In the genomic region with DNA sequence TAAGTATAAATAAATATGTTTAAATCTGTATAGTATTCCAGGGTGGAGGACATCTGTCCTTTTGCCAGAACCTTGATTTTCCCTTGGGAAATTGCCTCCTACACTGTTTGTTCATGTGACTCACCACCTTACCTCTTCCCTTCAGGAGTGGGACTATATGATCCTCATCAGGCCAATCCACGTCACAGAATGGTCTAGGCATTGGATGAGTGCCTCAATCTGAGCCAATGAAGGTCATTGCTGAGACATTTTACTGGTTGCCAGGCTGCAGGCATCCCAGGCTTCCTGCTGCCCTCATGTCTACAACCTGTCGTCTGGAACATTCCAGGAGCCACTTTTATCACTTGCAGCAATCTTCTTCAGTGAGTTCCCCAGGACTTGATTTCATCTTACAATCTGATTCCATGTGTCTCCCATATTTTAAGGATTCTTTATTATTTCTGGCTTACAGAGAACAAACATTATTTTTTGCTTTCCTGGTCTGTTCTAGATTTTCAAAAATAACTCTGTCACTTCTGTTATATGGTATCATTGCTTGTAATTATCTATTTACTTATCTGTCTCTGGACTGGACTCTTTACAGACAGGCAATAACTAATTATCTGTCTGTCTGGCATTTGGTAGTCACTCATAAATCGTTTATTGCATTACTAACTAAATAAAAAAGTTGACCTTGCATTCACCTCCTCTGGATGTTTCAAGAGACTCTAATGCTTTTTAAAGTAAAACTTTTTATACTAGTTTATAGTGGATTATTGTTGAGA, we compare ENCODE assay signal across 1 cellular context.
TF ChIP-seq lines count a peak whose summit lies in the region.

No MANE protein-coding gene starts in this region.

TF ChIP-seq in IMR-90, 13 proteins besides CTCF, POLR2A, EP300 and RAD21:
- TF ChIP-seq NFE2L2 (IDR thresholded peaks at IDR 0.05; ENCODE audit: low read depth, low read length) (no peak), MXI1 (IDR thresholded peaks at IDR 0.05; ENCODE audit: borderline replicate concordance, low read depth, low read length) (no peak), RFX5 (IDR thresholded peaks at IDR 0.05; ENCODE audit: low read depth, low read length) (no peak), CHD1 (IDR thresholded peaks at IDR 0.05; ENCODE audit: low read depth, low read length) (no peak), MAZ (IDR thresholded peaks at IDR 0.05; ENCODE audit: borderline replicate concordance, low read depth, low read length) (no peak), CEBPB (IDR thresholded peaks at IDR 0.05; ENCODE audit: low read depth, low read length) (no peak), RCOR1 (IDR thresholded peaks at IDR 0.05; ENCODE audit: insufficient replicate concordance, low read length) (no peak), FOS (IDR thresholded peaks at IDR 0.05; ENCODE audit: low read depth, low read length) (no peak), MAFK (IDR thresholded peaks at IDR 0.05; ENCODE audit: low read depth, low read length) (no peak), SMC3 (IDR thresholded peaks at IDR 0.05; ENCODE audit: low read depth, low read length) (no peak)
- TF ChIP-seq, protein P1, sequence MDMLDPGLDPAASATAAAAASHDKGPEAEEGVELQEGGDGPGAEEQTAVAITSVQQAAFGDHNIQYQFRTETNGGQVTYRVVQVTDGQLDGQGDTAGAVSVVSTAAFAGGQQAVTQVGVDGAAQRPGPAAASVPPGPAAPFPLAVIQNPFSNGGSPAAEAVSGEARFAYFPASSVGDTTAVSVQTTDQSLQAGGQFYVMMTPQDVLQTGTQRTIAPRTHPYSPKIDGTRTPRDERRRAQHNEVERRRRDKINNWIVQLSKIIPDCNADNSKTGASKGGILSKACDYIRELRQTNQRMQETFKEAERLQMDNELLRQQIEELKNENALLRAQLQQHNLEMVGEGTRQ (IDR thresholded peaks at IDR 0.05; ENCODE audit: low read depth, low read length): no peak
- TF ChIP-seq, protein P2, sequence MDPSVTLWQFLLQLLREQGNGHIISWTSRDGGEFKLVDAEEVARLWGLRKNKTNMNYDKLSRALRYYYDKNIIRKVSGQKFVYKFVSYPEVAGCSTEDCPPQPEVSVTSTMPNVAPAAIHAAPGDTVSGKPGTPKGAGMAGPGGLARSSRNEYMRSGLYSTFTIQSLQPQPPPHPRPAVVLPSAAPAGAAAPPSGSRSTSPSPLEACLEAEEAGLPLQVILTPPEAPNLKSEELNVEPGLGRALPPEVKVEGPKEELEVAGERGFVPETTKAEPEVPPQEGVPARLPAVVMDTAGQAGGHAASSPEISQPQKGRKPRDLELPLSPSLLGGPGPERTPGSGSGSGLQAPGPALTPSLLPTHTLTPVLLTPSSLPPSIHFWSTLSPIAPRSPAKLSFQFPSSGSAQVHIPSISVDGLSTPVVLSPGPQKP (IDR thresholded peaks at IDR 0.05; ENCODE audit: borderline replicate concordance, low read depth, low read length): no peak
TF ChIP-seq in IMR-90: peak in this region for 0.
